In genomic region chr1:164683235-164683634, GRCh38 we compare ENCODE assay signal across 1 cellular context.
TF ChIP-seq lines count a peak whose summit lies in the region.

No MANE protein-coding gene starts in this region.

TF ChIP-seq in IMR-90, 13 proteins besides CTCF, POLR2A, EP300 and RAD21:
- no peak for TF ChIP-seq RFX5 (IDR thresholded peaks at IDR 0.05; ENCODE audit: low read depth, low read length)
- 0 out of 2 replicates have a peak, but pooled peaks have one; percentile 25 for TF ChIP-seq CEBPB (IDR thresholded peaks at IDR 0.05; ENCODE audit: low read depth, low read length)
